Comparison of ENCODE assay signal across 1 cellular context in the genomic region with DNA sequence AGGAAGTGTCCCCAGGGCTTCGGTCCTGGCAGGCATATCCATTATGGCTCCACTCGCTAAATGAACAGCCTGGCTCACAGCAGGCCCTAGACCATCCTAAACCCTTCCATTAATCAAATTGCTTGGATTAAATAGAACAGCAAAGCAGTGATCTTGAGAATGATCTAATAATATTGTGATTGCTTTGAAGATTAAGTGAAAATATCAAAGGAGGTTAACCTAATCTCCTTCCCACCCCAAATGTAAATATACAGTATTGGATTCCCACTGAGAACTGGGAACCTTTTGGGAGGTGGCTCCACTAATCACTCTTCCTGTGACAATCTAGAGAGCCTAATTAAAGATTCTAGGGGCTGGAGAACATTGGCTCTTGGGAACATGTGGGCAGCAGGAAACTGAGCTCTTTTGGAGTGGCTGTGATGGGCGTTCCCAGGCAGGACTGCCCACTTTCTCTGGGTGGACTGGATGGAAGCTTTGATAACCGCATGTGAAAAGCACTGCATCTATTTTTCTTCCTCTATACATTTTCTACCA.
TF ChIP-seq lines count a peak whose summit lies in the region.

No MANE protein-coding gene starts in this region.

TF ChIP-seq in HEK293, 187 proteins besides CTCF, POLR2A, EP300 and RAD21 (continued from another document and continues in another):
- TF ChIP-seq, protein P1, sequence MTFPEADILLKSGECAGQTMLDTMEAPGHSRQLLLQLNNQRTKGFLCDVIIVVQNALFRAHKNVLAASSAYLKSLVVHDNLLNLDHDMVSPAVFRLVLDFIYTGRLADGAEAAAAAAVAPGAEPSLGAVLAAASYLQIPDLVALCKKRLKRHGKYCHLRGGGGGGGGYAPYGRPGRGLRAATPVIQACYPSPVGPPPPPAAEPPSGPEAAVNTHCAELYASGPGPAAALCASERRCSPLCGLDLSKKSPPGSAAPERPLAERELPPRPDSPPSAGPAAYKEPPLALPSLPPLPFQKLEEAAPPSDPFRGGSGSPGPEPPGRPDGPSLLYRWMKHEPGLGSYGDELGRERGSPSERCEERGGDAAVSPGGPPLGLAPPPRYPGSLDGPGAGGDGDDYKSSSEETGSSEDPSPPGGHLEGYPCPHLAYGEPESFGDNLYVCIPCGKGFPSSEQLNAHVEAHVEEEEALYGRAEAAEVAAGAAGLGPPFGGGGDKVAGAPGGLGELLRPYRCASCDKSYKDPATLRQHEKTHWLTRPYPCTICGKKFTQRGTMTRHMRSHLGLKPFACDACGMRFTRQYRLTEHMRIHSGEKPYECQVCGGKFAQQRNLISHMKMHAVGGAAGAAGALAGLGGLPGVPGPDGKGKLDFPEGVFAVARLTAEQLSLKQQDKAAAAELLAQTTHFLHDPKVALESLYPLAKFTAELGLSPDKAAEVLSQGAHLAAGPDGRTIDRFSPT (tag by site-specific recombination; IDR thresholded peaks at IDR 0.05) = no peak
- TF ChIP-seq, protein P2, sequence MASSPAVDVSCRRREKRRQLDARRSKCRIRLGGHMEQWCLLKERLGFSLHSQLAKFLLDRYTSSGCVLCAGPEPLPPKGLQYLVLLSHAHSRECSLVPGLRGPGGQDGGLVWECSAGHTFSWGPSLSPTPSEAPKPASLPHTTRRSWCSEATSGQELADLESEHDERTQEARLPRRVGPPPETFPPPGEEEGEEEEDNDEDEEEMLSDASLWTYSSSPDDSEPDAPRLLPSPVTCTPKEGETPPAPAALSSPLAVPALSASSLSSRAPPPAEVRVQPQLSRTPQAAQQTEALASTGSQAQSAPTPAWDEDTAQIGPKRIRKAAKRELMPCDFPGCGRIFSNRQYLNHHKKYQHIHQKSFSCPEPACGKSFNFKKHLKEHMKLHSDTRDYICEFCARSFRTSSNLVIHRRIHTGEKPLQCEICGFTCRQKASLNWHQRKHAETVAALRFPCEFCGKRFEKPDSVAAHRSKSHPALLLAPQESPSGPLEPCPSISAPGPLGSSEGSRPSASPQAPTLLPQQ (tag by site-specific recombination; IDR thresholded peaks at IDR 0.05) = peak; percentile 76
- TF ChIP-seq, protein P3, sequence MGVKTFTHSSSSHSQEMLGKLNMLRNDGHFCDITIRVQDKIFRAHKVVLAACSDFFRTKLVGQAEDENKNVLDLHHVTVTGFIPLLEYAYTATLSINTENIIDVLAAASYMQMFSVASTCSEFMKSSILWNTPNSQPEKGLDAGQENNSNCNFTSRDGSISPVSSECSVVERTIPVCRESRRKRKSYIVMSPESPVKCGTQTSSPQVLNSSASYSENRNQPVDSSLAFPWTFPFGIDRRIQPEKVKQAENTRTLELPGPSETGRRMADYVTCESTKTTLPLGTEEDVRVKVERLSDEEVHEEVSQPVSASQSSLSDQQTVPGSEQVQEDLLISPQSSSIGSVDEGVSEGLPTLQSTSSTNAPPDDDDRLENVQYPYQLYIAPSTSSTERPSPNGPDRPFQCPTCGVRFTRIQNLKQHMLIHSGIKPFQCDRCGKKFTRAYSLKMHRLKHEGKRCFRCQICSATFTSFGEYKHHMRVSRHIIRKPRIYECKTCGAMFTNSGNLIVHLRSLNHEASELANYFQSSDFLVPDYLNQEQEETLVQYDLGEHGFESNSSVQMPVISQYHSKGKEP (tag by site-specific recombination; IDR thresholded peaks at IDR 0.05) = peak; percentile 57; the same call in 1 of the 2 replicates
- TF ChIP-seq TRIM28 (IDR thresholded peaks at IDR 0.05; ENCODE audit: borderline replicate concordance, low read length) (peak; percentile 92), REPIN1 (tag by site-specific recombination; IDR thresholded peaks at IDR 0.05; ENCODE audit: low read depth) (no peak), ZFP41 (tag by site-specific recombination; IDR thresholded peaks at IDR 0.05; ENCODE audit: borderline replicate concordance) (no peak), ZNF239 (tag by site-specific recombination; IDR thresholded peaks at IDR 0.05) (no peak), ZBTB20 (tag by site-specific recombination; IDR thresholded peaks at IDR 0.05) (0 out of 2 replicates have a peak, but pooled peaks have one; percentile 25), ZNF155 (tag by site-specific recombination; IDR thresholded peaks at IDR 0.05) (no peak), ZNF433 (tag by site-specific recombination; IDR thresholded peaks at IDR 0.05; ENCODE audit: low read depth) (no peak), ZNF677 (tag by site-specific recombination; IDR thresholded peaks at IDR 0.05) (no peak), ZNF391 (tag by site-specific recombination; IDR thresholded peaks at IDR 0.05; ENCODE audit: borderline replicate concordance, low read depth) (peak; percentile 74; the same call in 1 of the 2 replicates), ZNF600 (tag by site-specific recombination; IDR thresholded peaks at IDR 0.05) (no peak), ZNF596 (tag by site-specific recombination; IDR thresholded peaks at IDR 0.05) (peak; percentile 82), ZNF394 (tag by site-specific recombination; IDR thresholded peaks at IDR 0.05; ENCODE audit: borderline replicate concordance) (peak; percentile 45; the same call in 1 of the 2 replicates), HOXC10 (CRISPR knock-in tag; IDR thresholded peaks at IDR 0.05) (no peak), ZNF558 (tag by site-specific recombination; IDR thresholded peaks at IDR 0.05) (peak; percentile 73), ZIC2 (tag by site-specific recombination; IDR thresholded peaks at IDR 0.05) (peak; percentile 96), ZNF776 (tag by site-specific recombination; IDR thresholded peaks at IDR 0.05; ENCODE audit: borderline replicate concordance) (no peak), MEIS1 (CRISPR knock-in tag; IDR thresholded peaks at IDR 0.05; ENCODE audit: borderline replicate concordance) (no peak), ZNF112 (tag by site-specific recombination; IDR thresholded peaks at IDR 0.05) (no peak)
- TF ChIP-seq, protein P4, sequence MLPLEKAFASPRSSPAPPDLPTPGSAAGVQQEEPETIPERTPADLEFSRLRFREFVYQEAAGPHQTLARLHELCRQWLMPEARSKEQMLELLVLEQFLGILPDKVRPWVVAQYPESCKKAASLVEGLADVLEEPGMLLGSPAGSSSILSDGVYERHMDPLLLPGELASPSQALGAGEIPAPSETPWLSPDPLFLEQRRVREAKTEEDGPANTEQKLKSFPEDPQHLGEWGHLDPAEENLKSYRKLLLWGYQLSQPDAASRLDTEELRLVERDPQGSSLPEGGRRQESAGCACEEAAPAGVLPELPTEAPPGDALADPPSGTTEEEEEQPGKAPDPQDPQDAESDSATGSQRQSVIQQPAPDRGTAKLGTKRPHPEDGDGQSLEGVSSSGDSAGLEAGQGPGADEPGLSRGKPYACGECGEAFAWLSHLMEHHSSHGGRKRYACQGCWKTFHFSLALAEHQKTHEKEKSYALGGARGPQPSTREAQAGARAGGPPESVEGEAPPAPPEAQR (tag by site-specific recombination; IDR thresholded peaks at IDR 0.05) = no peak
- TF ChIP-seq, protein P5, sequence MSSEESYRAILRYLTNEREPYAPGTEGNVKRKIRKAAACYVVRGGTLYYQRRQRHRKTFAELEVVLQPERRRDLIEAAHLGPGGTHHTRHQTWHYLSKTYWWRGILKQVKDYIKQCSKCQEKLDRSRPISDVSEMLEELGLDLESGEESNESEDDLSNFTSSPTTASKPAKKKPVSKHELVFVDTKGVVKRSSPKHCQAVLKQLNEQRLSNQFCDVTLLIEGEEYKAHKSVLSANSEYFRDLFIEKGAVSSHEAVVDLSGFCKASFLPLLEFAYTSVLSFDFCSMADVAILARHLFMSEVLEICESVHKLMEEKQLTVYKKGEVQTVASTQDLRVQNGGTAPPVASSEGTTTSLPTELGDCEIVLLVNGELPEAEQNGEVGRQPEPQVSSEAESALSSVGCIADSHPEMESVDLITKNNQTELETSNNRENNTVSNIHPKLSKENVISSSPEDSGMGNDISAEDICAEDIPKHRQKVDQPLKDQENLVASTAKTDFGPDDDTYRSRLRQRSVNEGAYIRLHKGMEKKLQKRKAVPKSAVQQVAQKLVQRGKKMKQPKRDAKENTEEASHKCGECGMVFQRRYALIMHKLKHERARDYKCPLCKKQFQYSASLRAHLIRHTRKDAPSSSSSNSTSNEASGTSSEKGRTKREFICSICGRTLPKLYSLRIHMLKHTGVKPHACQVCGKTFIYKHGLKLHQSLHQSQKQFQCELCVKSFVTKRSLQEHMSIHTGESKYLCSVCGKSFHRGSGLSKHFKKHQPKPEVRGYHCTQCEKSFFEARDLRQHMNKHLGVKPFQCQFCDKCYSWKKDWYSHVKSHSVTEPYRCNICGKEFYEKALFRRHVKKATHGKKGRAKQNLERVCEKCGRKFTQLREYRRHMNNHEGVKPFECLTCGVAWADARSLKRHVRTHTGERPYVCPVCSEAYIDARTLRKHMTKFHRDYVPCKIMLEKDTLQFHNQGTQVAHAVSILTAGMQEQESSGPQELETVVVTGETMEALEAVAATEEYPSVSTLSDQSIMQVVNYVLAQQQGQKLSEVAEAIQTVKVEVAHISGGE (tag by site-specific recombination; conservative IDR thresholded peaks at IDR 0.05; ENCODE audit: low read depth) = peak; percentile 54; the same call in 1 of the 2 replicates
- TF ChIP-seq, protein P6, sequence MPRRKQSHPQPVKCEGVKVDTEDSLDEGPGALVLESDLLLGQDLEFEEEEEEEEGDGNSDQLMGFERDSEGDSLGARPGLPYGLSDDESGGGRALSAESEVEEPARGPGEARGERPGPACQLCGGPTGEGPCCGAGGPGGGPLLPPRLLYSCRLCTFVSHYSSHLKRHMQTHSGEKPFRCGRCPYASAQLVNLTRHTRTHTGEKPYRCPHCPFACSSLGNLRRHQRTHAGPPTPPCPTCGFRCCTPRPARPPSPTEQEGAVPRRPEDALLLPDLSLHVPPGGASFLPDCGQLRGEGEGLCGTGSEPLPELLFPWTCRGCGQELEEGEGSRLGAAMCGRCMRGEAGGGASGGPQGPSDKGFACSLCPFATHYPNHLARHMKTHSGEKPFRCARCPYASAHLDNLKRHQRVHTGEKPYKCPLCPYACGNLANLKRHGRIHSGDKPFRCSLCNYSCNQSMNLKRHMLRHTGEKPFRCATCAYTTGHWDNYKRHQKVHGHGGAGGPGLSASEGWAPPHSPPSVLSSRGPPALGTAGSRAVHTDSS (tag by site-specific recombination; IDR thresholded peaks at IDR 0.05) = peak; percentile 50; the same call in 1 of the 2 replicates
- TF ChIP-seq, protein P7, sequence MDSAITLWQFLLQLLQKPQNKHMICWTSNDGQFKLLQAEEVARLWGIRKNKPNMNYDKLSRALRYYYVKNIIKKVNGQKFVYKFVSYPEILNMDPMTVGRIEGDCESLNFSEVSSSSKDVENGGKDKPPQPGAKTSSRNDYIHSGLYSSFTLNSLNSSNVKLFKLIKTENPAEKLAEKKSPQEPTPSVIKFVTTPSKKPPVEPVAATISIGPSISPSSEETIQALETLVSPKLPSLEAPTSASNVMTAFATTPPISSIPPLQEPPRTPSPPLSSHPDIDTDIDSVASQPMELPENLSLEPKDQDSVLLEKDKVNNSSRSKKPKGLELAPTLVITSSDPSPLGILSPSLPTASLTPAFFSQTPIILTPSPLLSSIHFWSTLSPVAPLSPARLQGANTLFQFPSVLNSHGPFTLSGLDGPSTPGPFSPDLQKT (IDR thresholded peaks at IDR 0.05; ENCODE audit: borderline replicate concordance, low read depth, low read length) = no peak
- TF ChIP-seq, protein P8, sequence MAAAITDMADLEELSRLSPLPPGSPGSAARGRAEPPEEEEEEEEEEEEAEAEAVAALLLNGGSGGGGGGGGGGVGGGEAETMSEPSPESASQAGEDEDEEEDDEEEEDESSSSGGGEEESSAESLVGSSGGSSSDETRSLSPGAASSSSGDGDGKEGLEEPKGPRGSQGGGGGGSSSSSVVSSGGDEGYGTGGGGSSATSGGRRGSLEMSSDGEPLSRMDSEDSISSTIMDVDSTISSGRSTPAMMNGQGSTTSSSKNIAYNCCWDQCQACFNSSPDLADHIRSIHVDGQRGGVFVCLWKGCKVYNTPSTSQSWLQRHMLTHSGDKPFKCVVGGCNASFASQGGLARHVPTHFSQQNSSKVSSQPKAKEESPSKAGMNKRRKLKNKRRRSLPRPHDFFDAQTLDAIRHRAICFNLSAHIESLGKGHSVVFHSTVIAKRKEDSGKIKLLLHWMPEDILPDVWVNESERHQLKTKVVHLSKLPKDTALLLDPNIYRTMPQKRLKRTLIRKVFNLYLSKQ (tag by site-specific recombination; IDR thresholded peaks at IDR 0.05; ENCODE audit: borderline replicate concordance) = no peak
- TF ChIP-seq, protein P9, sequence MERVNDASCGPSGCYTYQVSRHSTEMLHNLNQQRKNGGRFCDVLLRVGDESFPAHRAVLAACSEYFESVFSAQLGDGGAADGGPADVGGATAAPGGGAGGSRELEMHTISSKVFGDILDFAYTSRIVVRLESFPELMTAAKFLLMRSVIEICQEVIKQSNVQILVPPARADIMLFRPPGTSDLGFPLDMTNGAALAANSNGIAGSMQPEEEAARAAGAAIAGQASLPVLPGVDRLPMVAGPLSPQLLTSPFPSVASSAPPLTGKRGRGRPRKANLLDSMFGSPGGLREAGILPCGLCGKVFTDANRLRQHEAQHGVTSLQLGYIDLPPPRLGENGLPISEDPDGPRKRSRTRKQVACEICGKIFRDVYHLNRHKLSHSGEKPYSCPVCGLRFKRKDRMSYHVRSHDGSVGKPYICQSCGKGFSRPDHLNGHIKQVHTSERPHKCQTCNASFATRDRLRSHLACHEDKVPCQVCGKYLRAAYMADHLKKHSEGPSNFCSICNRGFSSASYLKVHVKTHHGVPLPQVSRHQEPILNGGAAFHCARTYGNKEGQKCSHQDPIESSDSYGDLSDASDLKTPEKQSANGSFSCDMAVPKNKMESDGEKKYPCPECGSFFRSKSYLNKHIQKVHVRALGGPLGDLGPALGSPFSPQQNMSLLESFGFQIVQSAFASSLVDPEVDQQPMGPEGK (tag by site-specific recombination; IDR thresholded peaks at IDR 0.05) = peak; percentile 77
- TF ChIP-seq, protein P10, sequence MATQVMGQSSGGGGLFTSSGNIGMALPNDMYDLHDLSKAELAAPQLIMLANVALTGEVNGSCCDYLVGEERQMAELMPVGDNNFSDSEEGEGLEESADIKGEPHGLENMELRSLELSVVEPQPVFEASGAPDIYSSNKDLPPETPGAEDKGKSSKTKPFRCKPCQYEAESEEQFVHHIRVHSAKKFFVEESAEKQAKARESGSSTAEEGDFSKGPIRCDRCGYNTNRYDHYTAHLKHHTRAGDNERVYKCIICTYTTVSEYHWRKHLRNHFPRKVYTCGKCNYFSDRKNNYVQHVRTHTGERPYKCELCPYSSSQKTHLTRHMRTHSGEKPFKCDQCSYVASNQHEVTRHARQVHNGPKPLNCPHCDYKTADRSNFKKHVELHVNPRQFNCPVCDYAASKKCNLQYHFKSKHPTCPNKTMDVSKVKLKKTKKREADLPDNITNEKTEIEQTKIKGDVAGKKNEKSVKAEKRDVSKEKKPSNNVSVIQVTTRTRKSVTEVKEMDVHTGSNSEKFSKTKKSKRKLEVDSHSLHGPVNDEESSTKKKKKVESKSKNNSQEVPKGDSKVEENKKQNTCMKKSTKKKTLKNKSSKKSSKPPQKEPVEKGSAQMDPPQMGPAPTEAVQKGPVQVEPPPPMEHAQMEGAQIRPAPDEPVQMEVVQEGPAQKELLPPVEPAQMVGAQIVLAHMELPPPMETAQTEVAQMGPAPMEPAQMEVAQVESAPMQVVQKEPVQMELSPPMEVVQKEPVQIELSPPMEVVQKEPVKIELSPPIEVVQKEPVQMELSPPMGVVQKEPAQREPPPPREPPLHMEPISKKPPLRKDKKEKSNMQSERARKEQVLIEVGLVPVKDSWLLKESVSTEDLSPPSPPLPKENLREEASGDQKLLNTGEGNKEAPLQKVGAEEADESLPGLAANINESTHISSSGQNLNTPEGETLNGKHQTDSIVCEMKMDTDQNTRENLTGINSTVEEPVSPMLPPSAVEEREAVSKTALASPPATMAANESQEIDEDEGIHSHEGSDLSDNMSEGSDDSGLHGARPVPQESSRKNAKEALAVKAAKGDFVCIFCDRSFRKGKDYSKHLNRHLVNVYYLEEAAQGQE (tag by site-specific recombination; IDR thresholded peaks at IDR 0.05) = no peak
